ENCODE assay signal across 24 cellular contexts in genomic region chr10:125592897-125593296, GRCh38.
DNase-seq lines count a peak whose midpoint lies in the region; ATAC-seq and TF ChIP-seq lines count a peak whose summit lies in the region.
"Had no signal": no experiment of that assay in that cellular context is flagged by ENCODE, and none has a peak within 500 bp of the region (broad histone marks: within the 10 kb centered on the region; RNA-seq: fewer than 3 reads in every experiment).

No MANE protein-coding gene starts in this region.

- peaks cover 6% of the 10 kb centered on the region for H3K36me3 Mint-ChIP-seq in chondrocyte (ENCODE audit: low read depth)
- H3K36me3 Mint-ChIP-seq: CD4-positive, alpha-beta memory T cell had no signal

- H3K9me3 ChIP-seq in right atrium auricular region, result peaks cover 0 to 14% of the 10 kb centered on the region in 2 donors

- intact Hi-C loops in left ventricle myocardium superior (cut with micrococcal nuclease), result no loop called here

- H3K36me3 ChIP-seq in right atrium auricular region, result no peaks in the 10 kb centered on the region
- H3K36me3 ChIP-seq: BLaER1, SJSA1 had no signal

- no peaks in the 10 kb centered on the region for H3K4me1 ChIP-seq in right atrium auricular region
- H3K4me1 ChIP-seq: BLaER1, SJSA1 had no signal

- TF ChIP-seq CTCF in right atrium auricular region (IDR thresholded peaks at IDR 0.05) (no peak), NB4 (IDR thresholded peaks at IDR 0.05; ENCODE audit: low read depth, low read length) (no peak), chondrocyte (IDR thresholded peaks at IDR 0.05) (no peak)

- H3K4me3 Mint-ChIP-seq in chondrocyte (ENCODE audit: unreplicated experiment), result no peak overlapping the region
- H3K4me3 Mint-ChIP-seq: CD4-positive, alpha-beta memory T cell had no signal

- ATAC-seq in left ventricle myocardium superior (no peak), GM21529 (IDR thresholded peaks at IDR 0.05; ENCODE audit: unreplicated experiment) (no peak)

- TF ChIP-seq POLR2A in NB4 (IDR thresholded peaks at IDR 0.05; ENCODE audit: extremely low read depth, insufficient read length), result no peak

- peak; percentile 36 for DNase-seq in right atrium auricular region (ENCODE audit: low spot score)
- no peak for DNase-seq in left ventricle myocardium superior
- peak; percentile 15 for DNase-seq in NB4 (ENCODE audit: low read depth)
- peak; percentile 31 for DNase-seq in iPS-NIHi11 (ENCODE audit: low spot score)
- no peak for DNase-seq in T1000 (lab: John Stamatoyannopoulos, UW)
- no peak for DNase-seq in chondrocyte (ENCODE audit: low spot score)
- DNase-seq: CD4-positive, alpha-beta memory T cell; COR-L47; HCEC 1CT; Karpas-422; NCI-H1048; NCI-H1417; NCI-H1694; NCI-H2029 treated with DMSO at 0.1 percent for 48 hours; NCI-H446 treated with DMSO at 0.1 percent for 48 hours; NCI-H526; NCI-H82; NK-92 treated with Interleukin-12 subunit alpha and Interleukin-12 subunit beta, amount 100 ng/mL, for 24 hours; PC-9; Right ventricle myocardium superior had no signal

- H3K9me3 Mint-ChIP-seq in chondrocyte (ENCODE audit: low read depth), result peaks cover 20% of the 10 kb centered on the region

- no peaks in the 10 kb centered on the region for H3K4me1 Mint-ChIP-seq in chondrocyte (ENCODE audit: low read depth)
- H3K4me1 Mint-ChIP-seq: CD4-positive, alpha-beta memory T cell had no signal

- peaks cover 21% of the 10 kb centered on the region for H3K27me3 Mint-ChIP-seq in chondrocyte (ENCODE audit: low read depth)
- H3K27me3 Mint-ChIP-seq: CD4-positive, alpha-beta memory T cell had no signal

- no peaks in the 10 kb centered on the region for H3K27me3 ChIP-seq in right atrium auricular region
- H3K27me3 ChIP-seq: BLaER1 had no signal

- H3K4me3 ChIP-seq in right atrium auricular region (no peak overlapping the region), NB4 (ENCODE audit: low read depth, low read length) (no peak overlapping the region)
- H3K4me3 ChIP-seq: BLaER1, PC-9, SJSA1 had no signal

- no peak overlapping the region for H3K27ac ChIP-seq in right atrium auricular region
- H3K27ac ChIP-seq: BLaER1, HL-60, PC-9, SJSA1 had no signal

- no peak overlapping the region for H3K27ac Mint-ChIP-seq in chondrocyte (ENCODE audit: unreplicated experiment)
- H3K27ac Mint-ChIP-seq: CD4-positive, alpha-beta memory T cell had no signal

Comparison
In these comparisons a context has a peak if more than half of its experiments do, and no peak if none do; other contexts are left out.
1. DNase-seq: peak in right atrium auricular region (single experiment), NB4 (single experiment) and iPS-NIHi11 (single experiment); none in left ventricle myocardium superior (single experiment), T1000 (single experiment) and chondrocyte (single experiment).